25 cellular contexts compared by ENCODE assay signal in the genomic region with DNA sequence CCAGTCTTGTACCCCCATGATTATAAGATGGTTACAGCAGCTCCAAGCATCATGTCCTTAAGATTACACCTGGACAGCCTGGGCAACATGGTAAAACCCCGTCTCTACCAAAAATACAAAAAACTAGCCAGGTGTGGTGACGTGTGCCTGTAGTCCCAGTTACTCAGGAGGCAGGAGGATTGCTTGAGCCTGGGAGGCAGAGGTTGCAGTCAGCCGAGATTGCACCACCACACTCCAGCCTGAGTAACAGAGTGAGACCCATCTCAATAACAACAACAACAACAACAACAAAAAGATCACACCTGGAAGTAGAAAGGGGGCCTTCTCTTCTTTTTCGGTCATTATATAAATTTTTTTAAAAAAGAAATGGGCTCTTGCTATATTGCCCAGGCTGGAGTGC.
"Had no signal": no experiment of that assay in that cellular context is flagged by ENCODE, and none has a peak within 500 bp of the region (broad histone marks: within the 10 kb centered on the region; RNA-seq: fewer than 3 reads in every experiment).

No MANE protein-coding gene starts in this region.

- H3K9me3 ChIP-seq: gastroesophageal sphincter, left ventricle myocardium inferior, lower lobe of right lung, pancreas, prostate gland, right lobe of liver, upper lobe of left lung, uterus had no signal

- H3K9ac ChIP-seq: neural progenitor cell had no signal

- H3K9me3 Mint-ChIP-seq: dendritic cell treated with granulocyte-macrophage colony-stimulating factor and Interleukin-4, amounts not matched to agents 40 ng/mL and 50 ng/mL, for 4 days; effector memory CD8-positive, alpha-beta T cell; natural killer cell treated with Interleukin-12 subunit alpha and Interleukin-12 subunit beta and Interleukin-15 and Interleukin-18, amount 100 ng/mL, for 72 hours; neural progenitor cell; stimulated activated naive B cell treated with anti-CD40 and anti-IgM and Interleukin-4, amounts not matched to agents 10 μg/mL and 1 μg/mL and 100 μg/mL, for 72 hours; stimulated activated naive CD8-positive, alpha-beta T cell treated with anti-CD3 and anti-CD28 coated beads, Interleukin-15, amount 100 ng/mL, for 72 hours had no signal

- H3K4me3 ChIP-seq: gastroesophageal sphincter, left ventricle myocardium inferior, lower lobe of right lung, neural progenitor cell, pancreas, prostate gland, right lobe of liver, upper lobe of left lung, uterus had no signal

- DNase-seq: cerebellar nuclear complex; effector memory CD8-positive, alpha-beta T cell; glutamatergic neuron; islet precursor cell; left cardiac atrium; left ventricle myocardium inferior; lower lobe of right lung; mesenchymal stem cell; midbrain; occipital lobe; pancreas; retina; right lobe of liver; stimulated activated CD4-positive, alpha-beta T cell treated with anti-CD3 and anti-CD28 coated beads, Interleukin-2, amount 100 ng/mL, for 24 hours; stimulated activated CD4-positive, alpha-beta T cell treated with anti-CD3 and anti-CD28 coated beads, Interleukin-4, amount 100 ng/mL, for 4 hours; stimulated activated naive B cell treated with anti-CD40 and anti-IgM and Interleukin-4, amounts not matched to agents 10 μg/mL and 1 μg/mL and 100 μg/mL, for 72 hours; stimulated activated naive CD8-positive, alpha-beta T cell treated with anti-CD3 and anti-CD28 coated beads, Interleukin-15, amount 100 ng/mL, for 72 hours; substantia nigra; upper lobe of left lung; uterus had no signal

- H3K4me1 ChIP-seq: pancreas, prostate gland, right lobe of liver had no signal

- H3K27ac ChIP-seq: gastroesophageal sphincter, left ventricle myocardium inferior, lower lobe of right lung, neural progenitor cell, pancreas, right lobe of liver, upper lobe of left lung, uterus had no signal

- H3K36me3 Mint-ChIP-seq: natural killer cell treated with Interleukin-12 subunit alpha and Interleukin-12 subunit beta and Interleukin-15 and Interleukin-18, amount 100 ng/mL, for 72 hours; neural progenitor cell; stimulated activated naive B cell treated with anti-CD40 and anti-IgM and Interleukin-4, amounts not matched to agents 10 μg/mL and 1 μg/mL and 100 μg/mL, for 72 hours had no signal

- H3K4me3 Mint-ChIP-seq: dendritic cell treated with granulocyte-macrophage colony-stimulating factor and Interleukin-4, amounts not matched to agents 40 ng/mL and 50 ng/mL, for 4 days; effector memory CD8-positive, alpha-beta T cell; natural killer cell treated with Interleukin-12 subunit alpha and Interleukin-12 subunit beta and Interleukin-15 and Interleukin-18, amount 100 ng/mL, for 72 hours; neural progenitor cell; stimulated activated naive B cell treated with anti-CD40 and anti-IgM and Interleukin-4, amounts not matched to agents 10 μg/mL and 1 μg/mL and 100 μg/mL, for 72 hours; stimulated activated naive CD8-positive, alpha-beta T cell treated with anti-CD3 and anti-CD28 coated beads, Interleukin-15, amount 100 ng/mL, for 72 hours had no signal

- H3K4me2 ChIP-seq: neural progenitor cell had no signal

- H3K27ac Mint-ChIP-seq: dendritic cell treated with granulocyte-macrophage colony-stimulating factor and Interleukin-4, amounts not matched to agents 40 ng/mL and 50 ng/mL, for 4 days; effector memory CD8-positive, alpha-beta T cell; natural killer cell treated with Interleukin-12 subunit alpha and Interleukin-12 subunit beta and Interleukin-15 and Interleukin-18, amount 100 ng/mL, for 72 hours; neural progenitor cell; stimulated activated naive B cell treated with anti-CD40 and anti-IgM and Interleukin-4, amounts not matched to agents 10 μg/mL and 1 μg/mL and 100 μg/mL, for 72 hours; stimulated activated naive CD8-positive, alpha-beta T cell treated with anti-CD3 and anti-CD28 coated beads, Interleukin-15, amount 100 ng/mL, for 72 hours had no signal

- H3K27me3 Mint-ChIP-seq: dendritic cell treated with granulocyte-macrophage colony-stimulating factor and Interleukin-4, amounts not matched to agents 40 ng/mL and 50 ng/mL, for 4 days had no signal

- H3K36me3 ChIP-seq: gastroesophageal sphincter, left ventricle myocardium inferior, lower lobe of right lung, neural progenitor cell, pancreas, prostate gland, right lobe of liver, upper lobe of left lung, uterus had no signal

- H3K27me3 ChIP-seq: gastroesophageal sphincter, pancreas, right lobe of liver, upper lobe of left lung, uterus had no signal

- H2AFZ ChIP-seq: neural progenitor cell had no signal
